ENCODE assay signal across 8 cellular contexts in genomic region chr14:68815288-68816182, GRCh38. TPM values are rescaled to one million over a fixed set of nuclear protein-coding genes. Genes with fewer than 3 reads are reported as not detected.
DNase-seq lines count a peak whose midpoint lies in the region; ATAC-seq and TF ChIP-seq lines count a peak whose summit lies in the region.

No MANE protein-coding gene starts in this region.

- H3K27ac ChIP-seq in VCaP (peak overlapping the region; percentile 94), gastroesophageal sphincter (peak overlapping the region; percentile 86 to 98 (median 94))

- 76 to 81% methylated on average over 5 to 8 of the region's 16 CpGs for WGBS in gastroesophageal sphincter (ENCODE audit: low coverage in 1 of 2), 2 donors
- WGBS in lower leg skin, 2 donors = 66 to 73% methylated on average over 16 of the region's 16 CpGs

- H3K4me1 ChIP-seq in gastroesophageal sphincter = peaks cover 14 to 98% (median 38%) of the 10 kb centered on the region in 3 donors

- TF ChIP-seq CTCF in VCaP (conservative IDR thresholded peaks at IDR 0.05) (no peak), gastroesophageal sphincter (IDR thresholded peaks at IDR 0.05) (no peak), lower leg skin (IDR thresholded peaks at IDR 0.05) (no peak)

- no peaks in the 10 kb centered on the region for H3K36me3 ChIP-seq in gastroesophageal sphincter

- no peak for TF ChIP-seq EP300 in gastroesophageal sphincter (IDR thresholded peaks at IDR 0.05)

- no peak for ATAC-seq in gastroesophageal sphincter

- TF ChIP-seq POLR2A in gastroesophageal sphincter (IDR thresholded peaks at IDR 0.05) (no peak), lower leg skin (IDR thresholded peaks at IDR 0.05) (no peak)

- no peaks in the 10 kb centered on the region for H3K27me3 ChIP-seq in gastroesophageal sphincter

- intact Hi-C loops in lower leg skin (cut with DNase I; ENCODE audit: low total_unique reads) = loop anchor here (5.0 kb wide), 1 partner anchor 568 kb away; no protein-coding TSS in a partner anchor

- H3K4me3 ChIP-seq in gastroesophageal sphincter (peak overlapping the region in 1 of 2 donors; percentile 63), skeletal muscle cell (ENCODE audit: low read depth, low read length) (peak overlapping the region; percentile 40), lower leg skin (ENCODE audit: low read depth, poor library complexity, severe bottlenecking) (no peak overlapping the region)

- peak; percentile 40 for DNase-seq in stimulated activated CD4-positive, alpha-beta T cell treated with anti-CD3 and anti-CD28 coated beads, Interleukin-15, amount 100 ng/mL, for 24 hours
- DNase-seq in stimulated activated CD4-positive, alpha-beta T cell treated with anti-CD3 and anti-CD28 coated beads, Interleukin-4, amount 100 ng/mL, for 24 hours = no peak
- DNase-seq in skeletal muscle cell (ENCODE audit: low read depth) (no peak), lower leg skin (ENCODE audit: low spot score in 2 of 2) (no peak), AG08395 (ENCODE audit: low spot score) (no peak), NCI-H2107 treated with DMSO at 0.1 percent for 48 hours (lab: John Stamatoyannopoulos, UW; ENCODE audit: unreplicated experiment) (no peak)

- H3K9me3 ChIP-seq in gastroesophageal sphincter = no peaks in the 10 kb centered on the region

RNA-seq across cellular contexts. Expression of gene ZFP36L1, which starts 22.7 kb away (rescaled TPM):
- total RNA-seq in gastroesophageal sphincter = 100 to 1,000 TPM; 154 to 451 (median 280) TPM
- 1,000 to 10,000 TPM in 1 of 4 donors, 100 to 1,000 TPM in 3; 466 to 2,618 (median 922) TPM for total RNA-seq in lower leg skin
